ENCODE assay signal across 6 cellular contexts in the genomic region with DNA sequence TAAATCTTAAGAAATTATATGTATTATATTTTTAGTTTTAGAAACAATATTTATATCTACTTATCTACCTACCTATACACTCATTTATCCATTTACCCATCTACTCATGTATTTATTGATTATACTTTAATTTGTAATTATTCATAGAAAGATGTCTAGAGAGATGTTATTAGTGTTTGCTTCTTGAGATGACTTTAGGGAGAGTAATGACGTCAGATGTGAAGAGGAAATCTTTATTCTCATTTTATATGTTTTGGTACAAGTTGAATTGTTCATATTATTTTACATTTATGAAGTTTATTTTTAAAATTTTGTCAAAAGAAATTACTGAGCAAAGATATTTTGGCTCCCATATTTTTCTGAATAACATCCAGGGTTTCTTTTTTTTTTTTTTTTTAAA.
"Had no signal": no experiment of that assay in that cellular context is flagged by ENCODE, and none has a peak within 500 bp of the region (broad histone marks: within the 10 kb centered on the region; RNA-seq: fewer than 3 reads in every experiment).

No MANE protein-coding gene starts in this region.

- H3K4me3 ChIP-seq: K562 had no signal

- ATAC-seq: K562 had no signal

- H3K4me2 ChIP-seq: KMS-11 had no signal

- H3K27ac ChIP-seq: HL-60, KMS-11 had no signal

- DNase-seq: IMR-90, KBM-7, KG1 had no signal

- FAIRE-seq: K562 had no signal

- H3K9ac ChIP-seq: KMS-11 had no signal
